Comparison of ENCODE assay signal across 27 cellular contexts in the genomic region with DNA sequence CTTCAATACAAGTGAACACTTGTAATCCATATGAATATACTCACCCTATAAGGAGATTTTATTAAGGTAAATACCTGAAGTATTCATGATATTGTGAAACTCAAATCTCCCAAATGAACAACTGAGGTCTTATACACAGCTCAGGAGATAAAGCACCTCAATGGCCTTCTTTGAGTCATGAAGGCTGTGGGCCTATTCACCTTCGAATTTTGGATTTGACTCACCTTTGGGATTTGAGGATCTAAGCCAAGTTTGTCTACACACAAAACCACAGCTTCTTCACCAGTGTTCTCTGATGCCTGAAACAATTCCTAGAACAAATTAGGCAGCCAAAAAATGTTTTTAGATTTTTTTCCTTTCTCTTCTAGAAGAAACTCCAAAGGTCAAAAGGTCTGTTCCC.
"Had no signal": no experiment of that assay in that cellular context is flagged by ENCODE, and none has a peak within 500 bp of the region (broad histone marks: within the 10 kb centered on the region; RNA-seq: fewer than 3 reads in every experiment).

No MANE protein-coding gene starts in this region.

- ATAC-seq: activated CD4-positive, CD25-positive, alpha-beta regulatory T cell treated with anti-CD3 and anti-CD28 coated beads, Interleukin-2, amount 50 U/mL, for 24 hours; activated CD8-positive, alpha-beta T cell treated with anti-CD3 and anti-CD28 coated beads for 36 hours; activated T-cell treated with anti-CD3 and anti-CD28 coated beads, Interleukin-2, amount 50 U/mL, for 4 hours; activated T-helper 17 cell treated with anti-CD3 and anti-CD28 coated beads, Interleukin-2, amount 50 U/mL, for 72 hours; esophagus mucosa; gastrocnemius medialis; heart left ventricle; T-helper 17 cell had no signal

- DNase-seq: activated B cell treated with CpG ODN at 0.5 μM for 24 hours; activated CD4-positive, alpha-beta T cell treated with anti-CD3 and anti-CD28 coated beads for 48 hours; activated CD4-positive, alpha-beta T cell treated with anti-CD3 and anti-CD28 coated beads, Interleukin-2, amount 50 U/mL, for 1 hour; activated CD4-positive, alpha-beta T cell treated with anti-CD3 and anti-CD28 coated beads, Interleukin-2, amount 50 U/mL, for 48 hours; activated CD8-positive, alpha-beta memory T cell treated with anti-CD3 and anti-CD28 coated beads for 24 hours; activated CD8-positive, alpha-beta T cell treated with anti-CD3 and anti-CD28 coated beads for 36 hours; activated effector memory CD4-positive, alpha-beta T cell treated with Interleukin-2 at 50 U/mL for 16 hours; activated gamma-delta T cell treated with Interleukin-2 at 50 U/mL for 16 hours; activated naive CD4-positive, alpha-beta T cell treated with anti-CD3 and anti-CD28 coated beads, Interleukin-2, amount 50 U/mL, for 16 hours; activated naive CD4-positive, alpha-beta T cell treated with Interleukin-2 at 50 U/mL for 16 hours; activated T-cell treated with anti-CD3 and anti-CD28 coated beads, Interleukin-2, amount 50 U/mL, for 4 hours; amniotic stem cell; anterior cingulate cortex; cortex of kidney; dermis blood vessel endothelial cell; effector CD8-positive, alpha-beta T cell; foreskin fibroblast; gastrocnemius medialis; glutamatergic neuron; heart left ventricle; T-helper 1 cell; T-helper 17 cell; T1000; WERI-Rb-1 had no signal
